Comparison of ENCODE assay signal across 1 cellular context in genomic region chr15:38559908-38560307, GRCh38.
TF ChIP-seq lines count a peak whose summit lies in the region.

No MANE protein-coding gene starts in this region.

TF ChIP-seq in SK-N-SH treated with all-trans-retinoic acid at 6 μM for 48 hours, 23 proteins besides CTCF, POLR2A, EP300 and RAD21 (continued from another document):
- TF ChIP-seq BACH2 (CRISPR knock-in tag; IDR thresholded peaks at IDR 0.05; ENCODE audit: borderline replicate concordance) (no peak), ZNF8 (CRISPR knock-in tag; IDR thresholded peaks at IDR 0.05) (no peak)
